Comparison of ENCODE assay signal across 1 cellular context in genomic region chr4:23333556-23333945, GRCh38.
TF ChIP-seq lines count a peak whose summit lies in the region.

No MANE protein-coding gene starts in this region.

TF ChIP-seq in HEK293, 187 proteins besides CTCF, POLR2A, EP300 and RAD21 (continued from another document):
- TF ChIP-seq ZNF350 (tag by site-specific recombination; IDR thresholded peaks at IDR 0.05): no peak
- no peak for TF ChIP-seq FEZF1 (tag by site-specific recombination; IDR thresholded peaks at IDR 0.05)
- no peak for TF ChIP-seq ZNF624 (tag by site-specific recombination; IDR thresholded peaks at IDR 0.05)
- TF ChIP-seq, protein P1, sequence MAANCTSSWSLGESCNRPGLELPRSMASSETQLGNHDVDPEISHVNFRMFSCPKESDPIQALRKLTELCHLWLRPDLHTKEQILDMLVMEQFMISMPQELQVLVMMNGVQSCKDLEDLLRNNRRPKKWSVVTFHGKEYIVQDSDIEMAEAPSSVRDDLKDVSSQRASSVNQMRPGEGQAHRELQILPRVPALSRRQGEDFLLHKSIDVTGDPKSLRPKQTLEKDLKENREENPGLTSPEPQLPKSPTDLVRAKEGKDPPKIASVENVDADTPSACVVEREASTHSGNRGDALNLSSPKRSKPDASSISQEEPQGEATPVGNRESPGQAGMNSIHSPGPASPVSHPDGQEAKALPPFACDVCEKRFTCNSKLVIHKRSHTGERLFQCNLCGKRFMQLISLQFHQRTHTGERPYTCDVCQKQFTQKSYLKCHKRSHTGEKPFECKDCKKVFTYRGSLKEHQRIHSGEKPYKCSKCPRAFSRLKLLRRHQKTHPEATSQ (tag by site-specific recombination; IDR thresholded peaks at IDR 0.05): no peak
- TF ChIP-seq ZNF404 (tag by site-specific recombination; IDR thresholded peaks at IDR 0.05): no peak
- no peak for TF ChIP-seq ZNF76 (tag by site-specific recombination; IDR thresholded peaks at IDR 0.05; ENCODE audit: borderline replicate concordance, low read depth)
- no peak for TF ChIP-seq ZIC2 (tag by site-specific recombination; IDR thresholded peaks at IDR 0.05)
- 0 out of 2 replicates have a peak, but pooled peaks have one; percentile 30 for TF ChIP-seq ZNF692 (tag by site-specific recombination; IDR thresholded peaks at IDR 0.05)
- no peak for TF ChIP-seq ZNF449 (tag by site-specific recombination; IDR thresholded peaks at IDR 0.05)
- no peak for TF ChIP-seq ZNF133 (tag by site-specific recombination; IDR thresholded peaks at IDR 0.05)
- TF ChIP-seq, protein P2, sequence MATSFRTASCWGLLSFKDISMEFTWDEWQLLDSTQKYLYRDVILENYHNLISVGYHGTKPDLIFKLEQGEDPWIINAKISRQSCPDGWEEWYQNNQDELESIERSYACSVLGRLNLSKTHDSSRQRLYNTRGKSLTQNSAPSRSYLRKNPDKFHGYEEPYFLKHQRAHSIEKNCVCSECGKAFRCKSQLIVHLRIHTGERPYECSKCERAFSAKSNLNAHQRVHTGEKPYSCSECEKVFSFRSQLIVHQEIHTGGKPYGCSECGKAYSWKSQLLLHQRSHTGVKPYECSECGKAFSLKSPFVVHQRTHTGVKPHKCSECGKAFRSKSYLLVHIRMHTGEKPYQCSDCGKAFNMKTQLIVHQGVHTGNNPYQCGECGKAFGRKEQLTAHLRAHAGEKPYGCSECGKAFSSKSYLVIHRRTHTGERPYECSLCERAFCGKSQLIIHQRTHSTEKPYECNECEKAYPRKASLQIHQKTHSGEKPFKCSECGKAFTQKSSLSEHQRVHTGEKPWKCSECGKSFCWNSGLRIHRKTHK (tag by site-specific recombination; IDR thresholded peaks at IDR 0.05): no peak
- TF ChIP-seq HOXC10 (CRISPR knock-in tag; IDR thresholded peaks at IDR 0.05): no peak
- no peak for TF ChIP-seq ZNF560 (tag by site-specific recombination; IDR thresholded peaks at IDR 0.05; ENCODE audit: borderline replicate concordance)
- TF ChIP-seq ZNF558 (tag by site-specific recombination; IDR thresholded peaks at IDR 0.05): no peak
- TF ChIP-seq, protein P3, sequence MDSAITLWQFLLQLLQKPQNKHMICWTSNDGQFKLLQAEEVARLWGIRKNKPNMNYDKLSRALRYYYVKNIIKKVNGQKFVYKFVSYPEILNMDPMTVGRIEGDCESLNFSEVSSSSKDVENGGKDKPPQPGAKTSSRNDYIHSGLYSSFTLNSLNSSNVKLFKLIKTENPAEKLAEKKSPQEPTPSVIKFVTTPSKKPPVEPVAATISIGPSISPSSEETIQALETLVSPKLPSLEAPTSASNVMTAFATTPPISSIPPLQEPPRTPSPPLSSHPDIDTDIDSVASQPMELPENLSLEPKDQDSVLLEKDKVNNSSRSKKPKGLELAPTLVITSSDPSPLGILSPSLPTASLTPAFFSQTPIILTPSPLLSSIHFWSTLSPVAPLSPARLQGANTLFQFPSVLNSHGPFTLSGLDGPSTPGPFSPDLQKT (IDR thresholded peaks at IDR 0.05; ENCODE audit: borderline replicate concordance, low read depth, low read length): no peak
- TF ChIP-seq WT1 (tag by site-specific recombination; IDR thresholded peaks at IDR 0.05): no peak
- TF ChIP-seq, protein P4, sequence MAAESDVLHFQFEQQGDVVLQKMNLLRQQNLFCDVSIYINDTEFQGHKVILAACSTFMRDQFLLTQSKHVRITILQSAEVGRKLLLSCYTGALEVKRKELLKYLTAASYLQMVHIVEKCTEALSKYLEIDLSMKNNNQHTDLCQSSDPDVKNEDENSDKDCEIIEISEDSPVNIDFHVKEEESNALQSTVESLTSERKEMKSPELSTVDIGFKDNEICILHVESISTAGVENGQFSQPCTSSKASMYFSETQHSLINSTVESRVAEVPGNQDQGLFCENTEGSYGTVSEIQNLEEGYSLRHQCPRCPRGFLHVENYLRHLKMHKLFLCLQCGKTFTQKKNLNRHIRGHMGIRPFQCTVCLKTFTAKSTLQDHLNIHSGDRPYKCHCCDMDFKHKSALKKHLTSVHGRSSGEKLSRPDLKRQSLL (tag by site-specific recombination; IDR thresholded peaks at IDR 0.05): no peak
- TF ChIP-seq ZNF791 (tag by site-specific recombination; IDR thresholded peaks at IDR 0.05): no peak
- no peak for TF ChIP-seq ZFP3 (tag by site-specific recombination; IDR thresholded peaks at IDR 0.05; ENCODE audit: low read depth)
- no peak for TF ChIP-seq ZNF362 (tag by site-specific recombination; IDR thresholded peaks at IDR 0.05)
- TF ChIP-seq ZNF398 (tag by site-specific recombination; IDR thresholded peaks at IDR 0.05): 0 out of 2 replicates have a peak, but pooled peaks have one; percentile 31
- TF ChIP-seq, protein P5, sequence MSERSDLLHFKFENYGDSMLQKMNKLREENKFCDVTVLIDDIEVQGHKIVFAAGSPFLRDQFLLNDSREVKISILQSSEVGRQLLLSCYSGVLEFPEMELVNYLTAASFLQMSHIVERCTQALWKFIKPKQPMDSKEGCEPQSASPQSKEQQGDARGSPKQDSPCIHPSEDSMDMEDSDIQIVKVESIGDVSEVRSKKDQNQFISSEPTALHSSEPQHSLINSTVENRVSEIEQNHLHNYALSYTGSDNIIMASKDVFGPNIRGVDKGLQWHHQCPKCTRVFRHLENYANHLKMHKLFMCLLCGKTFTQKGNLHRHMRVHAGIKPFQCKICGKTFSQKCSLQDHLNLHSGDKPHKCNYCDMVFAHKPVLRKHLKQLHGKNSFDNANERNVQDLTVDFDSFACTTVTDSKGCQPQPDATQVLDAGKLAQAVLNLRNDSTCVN (tag by site-specific recombination; optimal IDR thresholded peaks at IDR 0.05): no peak
